In genomic region chr16:67537636-67538591, GRCh38 we compare ENCODE assay signal across 1 cellular context.
TF ChIP-seq lines count a peak whose summit lies in the region.

No MANE protein-coding gene starts in this region.

TF ChIP-seq in HepG2, 621 proteins besides CTCF, POLR2A, EP300 and RAD21 (continued from another document and continues in another):
- TF ChIP-seq ELK4 (CRISPR knock-in tag; IDR thresholded peaks at IDR 0.05; ENCODE audit: borderline replicate concordance) (no peak), MTF2 (CRISPR knock-in tag; IDR thresholded peaks at IDR 0.05; ENCODE audit: borderline replicate concordance) (no peak), PRMT3 (CRISPR knock-in tag; IDR thresholded peaks at IDR 0.05; ENCODE audit: borderline replicate concordance, low read depth) (0 out of 2 replicates have a peak, but pooled peaks have one; percentile 18), NFYC (CRISPR knock-in tag; IDR thresholded peaks at IDR 0.05) (no peak), KIAA2018 (CRISPR knock-in tag; IDR thresholded peaks at IDR 0.05; ENCODE audit: borderline replicate concordance) (no peak), MAX (IDR thresholded peaks at IDR 0.05) (peak; percentile 56), ZNF616 (CRISPR knock-in tag; IDR thresholded peaks at IDR 0.05; ENCODE audit: low read depth) (0 out of 2 replicates have a peak, but pooled peaks have one; percentile 19), CC2D1A (CRISPR knock-in tag; IDR thresholded peaks at IDR 0.05) (no peak), ZNF280D (CRISPR knock-in tag; IDR thresholded peaks at IDR 0.05) (no peak), ZNF766 (CRISPR knock-in tag; IDR thresholded peaks at IDR 0.05; ENCODE audit: borderline replicate concordance) (no peak), ZNF407 (CRISPR knock-in tag; IDR thresholded peaks at IDR 0.05; ENCODE audit: not compliant biosample characterization) (no peak), ZNF235 (CRISPR knock-in tag; IDR thresholded peaks at IDR 0.05; ENCODE audit: borderline replicate concordance) (no peak), STAT5B (CRISPR knock-in tag; IDR thresholded peaks at IDR 0.05) (no peak), CREB1 (IDR thresholded peaks at IDR 0.05) (no peak), CREB1 (CRISPR knock-in tag; IDR thresholded peaks at IDR 0.05) (no peak), EEA1 (CRISPR knock-in tag; IDR thresholded peaks at IDR 0.05; ENCODE audit: borderline replicate concordance) (no peak), RORA (CRISPR knock-in tag; IDR thresholded peaks at IDR 0.05) (no peak), ZMAT3 (CRISPR knock-in tag; conservative IDR thresholded peaks at IDR 0.05) (no peak), CREBL2 (CRISPR knock-in tag; IDR thresholded peaks at IDR 0.05; ENCODE audit: borderline replicate concordance) (0 out of 2 replicates have a peak, but pooled peaks have one; percentile 52), BCLAF1 (IDR thresholded peaks at IDR 0.05) (no peak), ZKSCAN8 (CRISPR knock-in tag; IDR thresholded peaks at IDR 0.05; ENCODE audit: borderline replicate concordance) (no peak), CBX5 (CRISPR knock-in tag; IDR thresholded peaks at IDR 0.05; ENCODE audit: borderline replicate concordance) (no peak), ZSCAN29 (CRISPR knock-in tag; conservative IDR thresholded peaks at IDR 0.05) (no peak), PAF1 (CRISPR knock-in tag; IDR thresholded peaks at IDR 0.05) (no peak), ZFP91 (CRISPR knock-in tag; IDR thresholded peaks at IDR 0.05; ENCODE audit: borderline replicate concordance) (no peak; the same call in 1 of the 2 replicates)
